8 cellular contexts compared by ENCODE assay signal in the genomic region with DNA sequence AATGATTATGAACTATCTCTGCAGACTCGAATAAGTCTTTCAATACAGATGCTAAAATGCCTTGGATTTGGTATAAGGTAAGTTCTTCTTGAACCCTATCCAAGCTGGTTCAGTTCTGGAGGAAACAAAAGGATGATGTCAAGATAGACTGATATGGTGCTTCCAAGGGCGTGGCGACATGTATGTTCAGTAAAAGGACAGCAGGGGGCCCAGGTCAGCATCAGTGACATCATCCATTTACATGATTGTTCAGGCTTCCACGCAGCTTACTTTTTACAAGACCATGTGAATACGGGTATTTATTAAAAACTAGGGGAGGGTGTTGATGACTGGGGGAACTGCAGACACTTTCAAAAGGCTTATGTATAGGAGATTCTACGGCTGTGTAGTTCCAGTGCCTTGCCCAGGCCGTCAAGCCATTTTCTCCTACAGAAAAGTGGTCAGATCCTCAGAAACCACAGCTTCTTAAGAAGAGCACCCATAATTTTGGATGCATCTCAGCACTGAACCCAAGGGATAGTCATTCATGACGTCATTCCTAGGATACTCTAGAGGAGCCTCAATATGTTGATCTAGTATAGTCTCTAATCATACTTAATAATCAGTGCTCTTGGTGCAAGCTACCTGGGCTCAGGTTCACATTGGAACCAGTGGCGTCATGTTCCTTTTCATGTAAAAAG.
DNase-seq lines count a peak whose midpoint lies in the region; ATAC-seq and TF ChIP-seq lines count a peak whose summit lies in the region.

No MANE protein-coding gene starts in this region.

- in situ Hi-C loops in mammary epithelial cell (cut with MboI; ENCODE audit: low sequenced_read_pairs in 2 of 2), result no loop called here

- TF ChIP-seq CTCF in A673 (conservative IDR thresholded peaks at IDR 0.05; ENCODE audit: low read depth, low read length) (no peak), GM12874 (IDR thresholded peaks at IDR 0.05; ENCODE audit: insufficient read depth, low read depth, low read length) (peak; percentile 42; the same call in 1 of the 2 replicates), mammary epithelial cell (conservative IDR thresholded peaks at IDR 0.05 in 1 of 2, IDR thresholded peaks at IDR 0.05 in 1 of 2; ENCODE audit: extremely low read depth in 1 of 2, insufficient read depth in 1 of 2, low read depth in 1 of 2, low read length in 2 of 2) (peak; percentile 27 to 30), adrenal gland (IDR thresholded peaks at IDR 0.05) (no peak), foreskin fibroblast (IDR thresholded peaks at IDR 0.05; ENCODE audit: low read depth, low read length) (no peak)

- intact Hi-C loops in A673 (cut with micrococcal nuclease; ENCODE audit: unreplicated experiment), result no loop called here
- intact Hi-C loops in mammary epithelial cell (cut with micrococcal nuclease), result no loop called here
- intact Hi-C loops in adrenal gland (cut with DNase I), result no loop called here

- H3K9me3 ChIP-seq in A673 (ENCODE audit: low read depth, low read length, poor library complexity, severe bottlenecking), result no peaks in the 10 kb centered on the region
- no peaks in the 10 kb centered on the region for H3K9me3 ChIP-seq in mammary epithelial cell (replicated peaks; ENCODE audit: insufficient read depth, low read length)
- no peaks in the 10 kb centered on the region for H3K9me3 ChIP-seq in adrenal gland (replicated peaks in 1 of 3)

- H4K20me1 ChIP-seq in mammary epithelial cell (ENCODE audit: insufficient read depth, low read length), result no peaks in the 10 kb centered on the region

- ATAC-seq in HG03521 (IDR thresholded peaks at IDR 0.05; ENCODE audit: unreplicated experiment), result no peak
- ATAC-seq in HG03097 (IDR thresholded peaks at IDR 0.05; ENCODE audit: low FRiP score, unreplicated experiment), result no peak

- no peak overlapping the region for H3K4me2 ChIP-seq in mammary epithelial cell (ENCODE audit: insufficient read depth, low read depth, low read length)

- POLR2A ChIA-PET in A673 (lab: Charles Lee; ENCODE audit: low non-redundant PET), result no interaction called here

- H3K4me3 ChIP-seq in A673 (ENCODE audit: low read depth, low read length, poor library complexity, severe bottlenecking), result no peak overlapping the region
- no peak overlapping the region for H3K4me3 ChIP-seq in mammary epithelial cell (replicated peaks in 1 of 3; ENCODE audit: insufficient read depth in 1 of 3, low read depth in 2 of 3, low read length in 3 of 3)
- no peak overlapping the region for H3K4me3 ChIP-seq in adrenal gland
- no peak overlapping the region for H3K4me3 ChIP-seq in foreskin fibroblast (ENCODE audit: low read depth in 1 of 2, low read length in 2 of 2)

- no peak overlapping the region for H2AFZ ChIP-seq in mammary epithelial cell (ENCODE audit: low read depth, low read length)

- CTCF ChIA-PET in A673 (lab: Charles Lee) (no interaction called here), mammary epithelial cell (lab: Charles Lee; ENCODE audit: low non-redundant PET) (no interaction called here)

- no peaks in the 10 kb centered on the region for H3K79me2 ChIP-seq in mammary epithelial cell (ENCODE audit: insufficient read depth, low read length)

- no peak for TF ChIP-seq POLR2A in adrenal gland (IDR thresholded peaks at IDR 0.05)

- peak; percentile 30 for DNase-seq in A673 (ENCODE audit: low spot score)
- peak; percentile 4 for DNase-seq in NCI-H1105 (lab: John Stamatoyannopoulos, UW)
- DNase-seq in mammary epithelial cell, result no peak
- no peak for DNase-seq in adrenal gland
- no peak for DNase-seq in foreskin fibroblast

- H3K36me3 ChIP-seq in A673 (ENCODE audit: insufficient read depth, low read length, poor library complexity, severe bottlenecking) (no peaks in the 10 kb centered on the region), mammary epithelial cell (ENCODE audit: insufficient read depth, low read length) (no peaks in the 10 kb centered on the region), adrenal gland (replicated peaks in 1 of 2) (no peaks in the 10 kb centered on the region)

- H3K27me3 ChIP-seq in A673 (replicated peaks; ENCODE audit: insufficient read depth, low read depth, low read length, poor library complexity) (no peaks in the 10 kb centered on the region), mammary epithelial cell (ENCODE audit: insufficient read depth, low read length) (no peaks in the 10 kb centered on the region), adrenal gland (no peaks in the 10 kb centered on the region)

- H3K4me1 ChIP-seq in A673 (ENCODE audit: insufficient read depth, low read length, poor library complexity, severe bottlenecking) (no peaks in the 10 kb centered on the region), mammary epithelial cell (ENCODE audit: insufficient read depth, low read length) (no peaks in the 10 kb centered on the region), adrenal gland (replicated peaks in 1 of 2) (no peaks in the 10 kb centered on the region)

- BruUV-seq in A673 (replicated peaks; lab: Mats Ljungman, UMichigan) (no TSS peak), mammary epithelial cell (replicated peaks; lab: Mats Ljungman, UMichigan) (no TSS peak)

- WGBS in mammary epithelial cell (ENCODE audit: low coverage, missing lambda C conversion rate), result 79% methylated on average over 9 of the region's 9 CpGs
- 83 to 86% (median 84%) methylated on average over 9 of the region's 9 CpGs for WGBS in adrenal gland, 4 donors

- dilution Hi-C loops in mammary epithelial cell (cut with HindIII; ENCODE audit: low sequenced_read_pairs), result no loop called here

- H3K27ac ChIP-seq in A673 (ENCODE audit: low read depth, low read length, poor library complexity, severe bottlenecking), result no peak overlapping the region
- H3K27ac ChIP-seq in mammary epithelial cell (ENCODE audit: insufficient read depth, low read depth, low read length), result no peak overlapping the region
- H3K27ac ChIP-seq in adrenal gland, result no peak overlapping the region

- no peak overlapping the region for H3K9ac ChIP-seq in mammary epithelial cell (ENCODE audit: insufficient read depth, low read length)

Comparison
In these comparisons a context has a peak if more than half of its experiments do, and no peak if none do; other contexts are left out.
1. DNase-seq: peak in A673 (single experiment) and NCI-H1105 (single experiment); none in mammary epithelial cell (single experiment), adrenal gland (0 of 7) and foreskin fibroblast (0 of 2).
2. CTCF ChIP-seq: peak in GM12874 (single experiment) and mammary epithelial cell (2 of 2); none in A673 (single experiment), adrenal gland (0 of 6) and foreskin fibroblast (single experiment).